3 cellular contexts compared by ENCODE assay signal in the genomic region with DNA sequence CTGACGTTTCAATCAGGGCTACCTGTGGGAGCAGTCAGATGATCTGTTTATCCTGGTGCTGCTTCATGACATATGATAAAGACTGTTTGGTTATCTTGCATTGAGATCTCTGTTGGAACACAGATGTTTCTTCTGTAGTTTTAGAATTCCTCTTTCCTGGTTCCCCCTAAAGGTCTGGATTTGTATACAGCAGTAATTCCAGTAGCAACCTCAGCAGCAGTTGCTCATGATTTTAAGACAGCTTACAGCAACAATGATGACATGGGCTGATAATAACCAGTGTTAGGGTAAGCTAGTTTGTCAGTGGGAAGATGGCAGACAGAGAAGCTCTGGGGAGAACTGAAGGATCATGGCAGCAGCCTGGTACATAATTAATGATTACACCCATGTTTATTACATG.
TF ChIP-seq lines count a peak whose summit lies in the region.

No MANE protein-coding gene starts in this region.

TF ChIP-seq in SK-N-SH, 30 proteins besides CTCF, POLR2A, EP300 and RAD21:
- TF ChIP-seq SIN3A (IDR thresholded peaks at IDR 0.05; ENCODE audit: borderline replicate concordance, low read depth, low read length) = no peak
- TF ChIP-seq GATA2 (CRISPR knock-in tag; IDR thresholded peaks at IDR 0.05) = peak; percentile 32; the same call in 1 of the 2 replicates

TF ChIP-seq in SK-N-SH treated with all-trans-retinoic acid at 6 μM for 48 hours, 23 proteins besides CTCF, POLR2A, EP300 and RAD21:
- TF ChIP-seq PPARA (CRISPR knock-in tag; IDR thresholded peaks at IDR 0.05; ENCODE audit: borderline replicate concordance) = no peak
- TF ChIP-seq ZFP30 (CRISPR knock-in tag; IDR thresholded peaks at IDR 0.05) = no peak
- TF ChIP-seq ZNF70 (CRISPR knock-in tag; IDR thresholded peaks at IDR 0.05) = no peak

TF ChIP-seq in K562, 482 proteins besides CTCF, POLR2A, EP300 and RAD21:
- no peak for TF ChIP-seq ZNF354B (CRISPR knock-in tag; IDR thresholded peaks at IDR 0.05)
- TF ChIP-seq KAT8 (IDR thresholded peaks at IDR 0.05; ENCODE audit: low read depth) = no peak
- TF ChIP-seq L3MBTL2 (IDR thresholded peaks at IDR 0.05) = no peak
- TF ChIP-seq, protein P1, sequence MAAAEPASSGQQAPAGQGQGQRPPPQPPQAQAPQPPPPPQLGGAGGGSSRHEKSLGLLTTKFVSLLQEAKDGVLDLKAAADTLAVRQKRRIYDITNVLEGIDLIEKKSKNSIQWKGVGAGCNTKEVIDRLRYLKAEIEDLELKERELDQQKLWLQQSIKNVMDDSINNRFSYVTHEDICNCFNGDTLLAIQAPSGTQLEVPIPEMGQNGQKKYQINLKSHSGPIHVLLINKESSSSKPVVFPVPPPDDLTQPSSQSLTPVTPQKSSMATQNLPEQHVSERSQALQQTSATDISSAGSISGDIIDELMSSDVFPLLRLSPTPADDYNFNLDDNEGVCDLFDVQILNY (CRISPR knock-in tag; IDR thresholded peaks at IDR 0.05) = no peak
- no peak for TF ChIP-seq ZNF764 (CRISPR knock-in tag; IDR thresholded peaks at IDR 0.05; ENCODE audit: low read depth)
- TF ChIP-seq NFIC (IDR thresholded peaks at IDR 0.05) = 0 out of 2 replicates have a peak, but pooled peaks have one; percentile 26
- no peak for TF ChIP-seq ZFPM2 (CRISPR knock-in tag; IDR thresholded peaks at IDR 0.05)
